ENCODE assay signal across 7 cellular contexts in genomic region chr7:38265958-38266357, GRCh38.
DNase-seq lines count a peak whose midpoint lies in the region; ATAC-seq, FAIRE-seq and TF ChIP-seq lines count a peak whose summit lies in the region.
"Not testable (repeated sequence)": the region's sequence is repeated elsewhere in the genome, so short reads cannot be mapped to it uniquely, and the experiment has no call there.

No MANE protein-coding gene starts in this region.

- H3K27ac Mint-ChIP-seq in activated CD4-positive, alpha-beta memory T cell treated with anti-CD3 and anti-CD28 coated beads for 36 hours; activated naive CD8-positive, alpha-beta T cell treated with anti-CD3 and anti-CD28 coated beads, Interleukin-2, amount 50 U/mL, for 24 hours: not testable (repeated sequence)
- H3K27ac Mint-ChIP-seq in natural killer cell treated with Interleukin-12 subunit alpha and Interleukin-12 subunit beta and Interleukin-15 and Interleukin-18, amount 100 ng/mL, for 72 hours = peak overlapping the region; percentile 86 to 97

- H3K36me3 Mint-ChIP-seq in activated CD4-positive, alpha-beta memory T cell treated with anti-CD3 and anti-CD28 coated beads for 36 hours; activated naive CD8-positive, alpha-beta T cell treated with anti-CD3 and anti-CD28 coated beads, Interleukin-2, amount 50 U/mL, for 24 hours (ENCODE audit: low read depth): not testable (repeated sequence)
- peaks cover 22% of the 10 kb centered on the region for H3K36me3 Mint-ChIP-seq in natural killer cell treated with Interleukin-12 subunit alpha and Interleukin-12 subunit beta and Interleukin-15 and Interleukin-18, amount 100 ng/mL, for 72 hours

- not testable (repeated sequence) for DNase-seq in GM12891 (ENCODE audit: insufficient read length, low spot score); activated CD4-positive, alpha-beta memory T cell treated with anti-CD3 and anti-CD28 coated beads for 36 hours; activated naive CD8-positive, alpha-beta T cell treated with anti-CD3 and anti-CD28 coated beads, Interleukin-2, amount 50 U/mL, for 24 hours; natural killer cell treated with Interleukin-12 subunit alpha and Interleukin-12 subunit beta and Interleukin-15 and Interleukin-18, amount 100 ng/mL, for 72 hours (ENCODE audit: low spot score)
- DNase-seq in MV-4-11 (lab: John Stamatoyannopoulos, UW) (peak; percentile 81), SIG-M5 treated with dmso at 0.1 percent for 504 hours (lab: John Stamatoyannopoulos, UW; ENCODE audit: unreplicated experiment) (peak; percentile 21)

- POLR2A ChIA-PET in activated CD4-positive, alpha-beta memory T cell treated with anti-CD3 and anti-CD28 coated beads for 36 hours (lab: Charles Lee) = not testable (repeated sequence)

- not testable (repeated sequence) for H3K4me1 Mint-ChIP-seq in activated CD4-positive, alpha-beta memory T cell treated with anti-CD3 and anti-CD28 coated beads for 36 hours (ENCODE audit: low read depth); activated naive CD8-positive, alpha-beta T cell treated with anti-CD3 and anti-CD28 coated beads, Interleukin-2, amount 50 U/mL, for 24 hours
- H3K4me1 Mint-ChIP-seq in natural killer cell treated with Interleukin-12 subunit alpha and Interleukin-12 subunit beta and Interleukin-15 and Interleukin-18, amount 100 ng/mL, for 72 hours (ENCODE audit: low read depth in 2 of 2) = peaks cover 58 to 75% of the 10 kb centered on the region in 2 donors

- H3K9me3 Mint-ChIP-seq in activated CD4-positive, alpha-beta memory T cell treated with anti-CD3 and anti-CD28 coated beads for 36 hours; activated naive CD8-positive, alpha-beta T cell treated with anti-CD3 and anti-CD28 coated beads, Interleukin-2, amount 50 U/mL, for 24 hours; natural killer cell treated with Interleukin-12 subunit alpha and Interleukin-12 subunit beta and Interleukin-15 and Interleukin-18, amount 100 ng/mL, for 72 hours: not testable (repeated sequence)

- H3K27me3 Mint-ChIP-seq in activated CD4-positive, alpha-beta memory T cell treated with anti-CD3 and anti-CD28 coated beads for 36 hours; activated naive CD8-positive, alpha-beta T cell treated with anti-CD3 and anti-CD28 coated beads, Interleukin-2, amount 50 U/mL, for 24 hours; natural killer cell treated with Interleukin-12 subunit alpha and Interleukin-12 subunit beta and Interleukin-15 and Interleukin-18, amount 100 ng/mL, for 72 hours: not testable (repeated sequence)

- FAIRE-seq in GM12891 (lab: Jason Lieb, UNC) = not testable (repeated sequence)

- not testable (repeated sequence) for TF ChIP-seq POLR2A in GM12891 (IDR thresholded peaks at IDR 0.05; ENCODE audit: low read depth, low read length)

- ATAC-seq in HG02885 (IDR thresholded peaks at IDR 0.05; ENCODE audit: poor library complexity, unreplicated experiment) = peak; percentile 46
- not testable (repeated sequence) for ATAC-seq in activated naive CD8-positive, alpha-beta T cell treated with anti-CD3 and anti-CD28 coated beads, Interleukin-2, amount 50 U/mL, for 24 hours; natural killer cell treated with Interleukin-12 subunit alpha and Interleukin-12 subunit beta and Interleukin-15 and Interleukin-18, amount 100 ng/mL, for 72 hours

- CTCF ChIA-PET in activated CD4-positive, alpha-beta memory T cell treated with anti-CD3 and anti-CD28 coated beads for 36 hours (lab: Charles Lee) = interaction anchor here (0.6 kb wide), 1 partner anchor 16 kb away, joined by 4 read pairs; no protein-coding TSS in a partner anchor

- intact Hi-C loops in activated CD4-positive, alpha-beta memory T cell treated with anti-CD3 and anti-CD28 coated beads for 36 hours (cut with micrococcal nuclease) = loop anchor here (5.0 kb wide), 1 partner anchor 51 kb away; no protein-coding TSS in a partner anchor

- peak overlapping the region; percentile 20 for H3K4me3 Mint-ChIP-seq in activated CD4-positive, alpha-beta memory T cell treated with anti-CD3 and anti-CD28 coated beads for 36 hours
- peak overlapping the region; percentile 24 for H3K4me3 Mint-ChIP-seq in activated naive CD8-positive, alpha-beta T cell treated with anti-CD3 and anti-CD28 coated beads, Interleukin-2, amount 50 U/mL, for 24 hours
- H3K4me3 Mint-ChIP-seq in natural killer cell treated with Interleukin-12 subunit alpha and Interleukin-12 subunit beta and Interleukin-15 and Interleukin-18, amount 100 ng/mL, for 72 hours = peak overlapping the region; percentile 90

TF ChIP-seq in GM12891, 5 proteins besides CTCF, POLR2A, EP300 and RAD21:
- TF ChIP-seq SPI1 (IDR thresholded peaks at IDR 0.05; ENCODE audit: low read depth, low read length) = peak; percentile 75

Comparison
In these comparisons a context has a peak if more than half of its experiments do, and no peak if none do; other contexts are left out.
1. H3K4me3 Mint-ChIP-seq: peak in every context shown above with its lines; median percentile 90 in natural killer cell treated with Interleukin-12 subunit alpha and Interleukin-12 subunit beta and Interleukin-15 and Interleukin-18, amount 100 ng/mL, for 72 hours; 24 in activated naive CD8-positive, alpha-beta T cell treated with anti-CD3 and anti-CD28 coated beads, Interleukin-2, amount 50 U/mL, for 24 hours; 20 in activated CD4-positive, alpha-beta memory T cell treated with anti-CD3 and anti-CD28 coated beads for 36 hours.